In genomic region chr4:5789141-5789540, GRCh38 we compare ENCODE assay signal across 24 cellular contexts.
DNase-seq lines count a peak whose midpoint lies in the region; ATAC-seq and TF ChIP-seq lines count a peak whose summit lies in the region.
"Had no signal": no experiment of that assay in that cellular context is flagged by ENCODE, and none has a peak within 500 bp of the region (broad histone marks: within the 10 kb centered on the region; RNA-seq: fewer than 3 reads in every experiment).

No MANE protein-coding gene starts in this region.

- no peaks in the 10 kb centered on the region for H3K36me3 ChIP-seq in GM23338 (ENCODE audit: insufficient read depth)
- H3K36me3 ChIP-seq in mesenchymal stem cell (ENCODE audit: control insufficient read depth in 1 of 2, insufficient read depth in 2 of 2, low read depth in 1 of 2, low read length in 2 of 2): peaks cover 40 to 89% of the 10 kb centered on the region in 2 experiments
- H3K36me3 ChIP-seq: SJSA1 had no signal

- no peak overlapping the region for H3K4ac ChIP-seq in mesenchymal stem cell (ENCODE audit: low read depth in 1 of 2, low read length in 2 of 2)

- in situ Hi-C loops in KBM-7 (cut with MboI; ENCODE audit: low pct_unique_long_range_greater_than_20kb, low sequenced_read_pairs): no loop called here

- H3K4me1 Mint-ChIP-seq in GM23338 (peaks cover 7% of the 10 kb centered on the region; the same call in 1 of the 3 replicates), chondrocyte (ENCODE audit: low read depth) (no peaks in the 10 kb centered on the region), progenitor cell of endocrine pancreas (ENCODE audit: low read depth) (no peaks in the 10 kb centered on the region)

- H3F3A ChIP-seq in GM23338 (replicated peaks; ENCODE audit: low read depth): no peaks in the 10 kb centered on the region

- H3K4me2 ChIP-seq in GM23338 (no peak overlapping the region), mesenchymal stem cell (ENCODE audit: low read length, poor library complexity, severe bottlenecking) (no peak overlapping the region)
- H3K4me2 ChIP-seq: KMS-11 had no signal

- H3K9ac ChIP-seq in mesenchymal stem cell (ENCODE audit: low read length): peak overlapping the region; percentile 15
- H3K9ac ChIP-seq: GM23248, KMS-11 had no signal

- H3K4me3 ChIP-seq in GM23338: no peak overlapping the region
- no peak overlapping the region for H3K4me3 ChIP-seq in mesenchymal stem cell (ENCODE audit: insufficient read depth in 1 of 2, low read depth in 1 of 2, low read length in 2 of 2)
- H3K4me3 ChIP-seq: GM23248, HAP-1, SJSA1 had no signal

- H2AFZ ChIP-seq in GM23338 (no peak overlapping the region), mesenchymal stem cell (ENCODE audit: low read depth, low read length) (no peak overlapping the region)
- H2AFZ ChIP-seq: GM23248 had no signal

- no peak overlapping the region for H3K23ac ChIP-seq in mesenchymal stem cell (ENCODE audit: low read length in 2 of 2)

- no peaks in the 10 kb centered on the region for H3K79me2 ChIP-seq in GM23338 (replicated peaks; ENCODE audit: insufficient read depth)

- H3K27me3 Mint-ChIP-seq in GM23338 (ENCODE audit: insufficient read depth, low read depth, poor library complexity) (no peaks in the 10 kb centered on the region), chondrocyte (ENCODE audit: low read depth) (no peaks in the 10 kb centered on the region), progenitor cell of endocrine pancreas (no peaks in the 10 kb centered on the region)

- no peak overlapping the region for H2BK5ac ChIP-seq in mesenchymal stem cell (ENCODE audit: low read depth, low read length, poor library complexity, severe bottlenecking)

- H3K9me2 ChIP-seq in GM23338 (ENCODE audit: insufficient read depth): no peaks in the 10 kb centered on the region

- peaks cover 17% of the 10 kb centered on the region for H3K79me1 ChIP-seq in mesenchymal stem cell (replicated peaks; ENCODE audit: low read length, poor library complexity, severe bottlenecking)

- H3K9me3 Mint-ChIP-seq in GM23338 (no peaks in the 10 kb centered on the region), chondrocyte (ENCODE audit: low read depth) (no peaks in the 10 kb centered on the region), progenitor cell of endocrine pancreas (ENCODE audit: low read depth) (no peaks in the 10 kb centered on the region)

- H3K27me3 ChIP-seq in GM23338 (ENCODE audit: insufficient read depth): no peaks in the 10 kb centered on the region
- no peaks in the 10 kb centered on the region for H3K27me3 ChIP-seq in mesenchymal stem cell (ENCODE audit: control insufficient read depth in 1 of 2, insufficient read depth in 1 of 2, low read length in 2 of 2)
- H3K27me3 ChIP-seq: SJSA1 had no signal

- H4K91ac ChIP-seq in mesenchymal stem cell (ENCODE audit: low read length): no peak overlapping the region

- H3K27ac ChIP-seq in GM23338 (ENCODE audit: low read depth) (no peak overlapping the region), mesenchymal stem cell (ENCODE audit: low read length, poor library complexity, severe bottlenecking) (no peak overlapping the region)
- H3K27ac ChIP-seq: GM23248, KMS-11, SJSA1 had no signal

- no peaks in the 10 kb centered on the region for H3K9me3 ChIP-seq in mesenchymal stem cell (ENCODE audit: control insufficient read depth, low read length)
- H3K9me3 ChIP-seq: HAP-1, SJSA1 had no signal

- TF ChIP-seq CTCF in GM23338 (conservative IDR thresholded peaks at IDR 0.05; ENCODE audit: low read depth in 2 of 2) (no peak), chondrocyte (IDR thresholded peaks at IDR 0.05) (no peak), progenitor cell of endocrine pancreas (IDR thresholded peaks at IDR 0.05; ENCODE audit: unreplicated experiment) (no peak)

- no peak overlapping the region for H2BK12ac ChIP-seq in mesenchymal stem cell (ENCODE audit: low read length in 2 of 2)

- H2BK120ac ChIP-seq in mesenchymal stem cell (ENCODE audit: low read depth, low read length): no peak overlapping the region

- H2BK15ac ChIP-seq in mesenchymal stem cell (ENCODE audit: low read depth, poor library complexity, severe bottlenecking): no peak overlapping the region

- DNase-seq in GM23338 (ENCODE audit: low spot score) (no peak), chondrocyte (ENCODE audit: low spot score) (peak; percentile 55), mesenchymal stem cell (no peak), progenitor cell of endocrine pancreas (ENCODE audit: low spot score, unreplicated experiment) (no peak), KBM-7 (no peak), retina (no peak)
- DNase-seq: 8988T, ACHN, Calu3, DMS153, DND-41, GM23248, IMR-90, MM.1S, NCI-H2029, NCI-H2227 treated with DMSO at 0.1 percent for 48 hours, NCI-H69, Right ventricle myocardium superior, RPMI8226 had no signal

- H3K18ac ChIP-seq in mesenchymal stem cell (ENCODE audit: low read depth in 1 of 2, low read length in 2 of 2): no peak overlapping the region

- H3K4me1 ChIP-seq in GM23338 (ENCODE audit: insufficient read depth) (no peaks in the 10 kb centered on the region), mesenchymal stem cell (ENCODE audit: control insufficient read depth, insufficient read depth, low read depth, low read length) (peaks cover 2% of the 10 kb centered on the region)
- H3K4me1 ChIP-seq: HAP-1, SJSA1 had no signal

- no peak overlapping the region for H2AK5ac ChIP-seq in mesenchymal stem cell (ENCODE audit: low read length, severe bottlenecking)

- H3K27ac Mint-ChIP-seq in GM23338 (peak overlapping the region; percentile 69; the same call in 1 of the 2 replicates), chondrocyte (ENCODE audit: unreplicated experiment) (peak overlapping the region; percentile 19), progenitor cell of endocrine pancreas (peak overlapping the region; percentile 30)

- ATAC-seq in GM23338 (no peak), GM21619 (IDR thresholded peaks at IDR 0.05; ENCODE audit: unreplicated experiment) (no peak), HG02642 (IDR thresholded peaks at IDR 0.05; ENCODE audit: poor library complexity, unreplicated experiment) (no peak)

- no peak overlapping the region for H4K8ac ChIP-seq in mesenchymal stem cell (ENCODE audit: low read length)

- H4K20me1 ChIP-seq in GM23338 (replicated peaks; ENCODE audit: insufficient read depth): no peaks in the 10 kb centered on the region

- H3K14ac ChIP-seq in mesenchymal stem cell (ENCODE audit: low read length in 2 of 2): no peak overlapping the region

- peaks cover 29% of the 10 kb centered on the region for H3K36me3 Mint-ChIP-seq in GM23338 (ENCODE audit: low read depth)
- peaks cover 24% of the 10 kb centered on the region for H3K36me3 Mint-ChIP-seq in chondrocyte (ENCODE audit: low read depth)
- peaks cover 34% of the 10 kb centered on the region for H3K36me3 Mint-ChIP-seq in progenitor cell of endocrine pancreas (ENCODE audit: insufficient read depth)

- H3K4me3 Mint-ChIP-seq in GM23338 (no peak overlapping the region), chondrocyte (ENCODE audit: unreplicated experiment) (no peak overlapping the region), progenitor cell of endocrine pancreas (ENCODE audit: low read depth) (no peak overlapping the region)

- 95% methylated on average over 5 of the region's 5 CpGs for WGBS in mesenchymal stem cell

TF ChIP-seq in GM23338, 12 proteins besides CTCF, POLR2A, EP300 and RAD21 (continues in another document):
- no peak for TF ChIP-seq NANOG (IDR thresholded peaks at IDR 0.05; ENCODE audit: borderline replicate concordance)
- TF ChIP-seq ZNF114 (CRISPR knock-in tag; IDR thresholded peaks at IDR 0.05): no peak
- no peak for TF ChIP-seq ZNF331 (CRISPR knock-in tag; IDR thresholded peaks at IDR 0.05; ENCODE audit: low read depth)

Comparison
In these comparisons a context has a peak if more than half of its experiments do, and no peak if none do; other contexts are left out.
1. H3K27ac Mint-ChIP-seq: peak in every context shown above with its lines; median percentile 69 in GM23338; 30 in progenitor cell of endocrine pancreas; 19 in chondrocyte.